In the genomic region with DNA sequence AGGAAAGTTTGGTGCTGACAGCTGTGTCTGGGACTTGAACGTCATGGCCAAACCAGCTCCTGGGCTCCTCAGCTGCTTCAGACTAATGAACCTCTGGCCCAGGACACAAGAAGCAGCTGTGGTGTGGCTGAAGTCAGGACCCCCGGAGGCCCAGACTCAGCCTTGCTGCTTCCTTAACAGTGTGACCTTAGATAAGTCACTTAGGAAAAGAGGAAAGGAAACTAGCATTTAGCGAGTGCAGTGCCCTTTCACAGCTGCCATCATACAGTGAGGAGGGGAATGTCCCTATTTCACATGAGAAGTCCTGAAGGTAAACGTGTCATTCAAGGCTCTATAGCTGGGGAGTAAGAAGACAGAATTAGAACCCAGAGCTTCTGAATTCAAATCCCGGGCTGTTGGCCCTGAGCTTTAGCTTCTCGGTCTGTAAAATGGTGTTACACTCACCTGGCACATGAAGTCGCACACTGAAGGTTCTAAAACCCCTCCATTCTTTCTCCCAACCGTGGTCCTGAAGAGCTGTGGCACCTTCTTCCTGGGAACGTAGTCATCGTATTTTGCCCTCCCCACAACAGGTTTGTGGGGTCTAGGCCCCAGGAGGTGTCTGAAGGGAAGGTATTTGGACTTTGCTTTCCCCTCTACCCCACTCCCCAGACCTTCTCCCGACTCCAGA, we compare ENCODE assay signal across 9 cellular contexts. TPM values are rescaled to one million over a fixed set of nuclear protein-coding genes. Genes with fewer than 3 reads are reported as not detected.
DNase-seq lines count a peak whose midpoint lies in the region; ATAC-seq, FAIRE-seq and TF ChIP-seq lines count a peak whose summit lies in the region.
"Had no signal": no experiment of that assay in that cellular context is flagged by ENCODE, and none has a peak within 500 bp of the region (broad histone marks: within the 10 kb centered on the region; RNA-seq: fewer than 3 reads in every experiment).

No MANE protein-coding gene starts in this region.

- DNase-seq in GM10266 (ENCODE audit: extremely low spot score) = peak; percentile 67
- DNase-seq in KBM-7 = peak; percentile 14
- peak; percentile 40 for DNase-seq in endothelial cell of umbilical vein (ENCODE audit: low read depth, low spot score)
- DNase-seq in posterior vena cava (ENCODE audit: low spot score) = peak; percentile 61
- no peak for DNase-seq in activated CD4-positive, alpha-beta memory T cell treated with anti-CD3 and anti-CD28 coated beads for 36 hours
- DNase-seq: effector CD4-positive, alpha-beta T cell had no signal

- intact Hi-C loops in endothelial cell of umbilical vein (cut with micrococcal nuclease) (no loop called here), posterior vena cava (cut with DNase I) (loop anchor here (5.0 kb wide), 2 partner anchors 33 to 38 kb away; no protein-coding TSS in a partner anchor)
- intact Hi-C loops in activated CD4-positive, alpha-beta memory T cell treated with anti-CD3 and anti-CD28 coated beads for 36 hours (cut with micrococcal nuclease) = loop anchor here (5.0 kb wide), 1 partner anchor 53 kb away; no protein-coding TSS in a partner anchor

- CTCF ChIA-PET in endothelial cell of umbilical vein (lab: Charles Lee) = interaction anchor here (0.9 to 3.8 kb wide), 8 partner anchors 11 to 182 kb away, joined by 3 to 12 read pairs (median 4); a partner anchor contains a TSS
- CTCF ChIA-PET in activated CD4-positive, alpha-beta memory T cell treated with anti-CD3 and anti-CD28 coated beads for 36 hours (lab: Charles Lee) = interaction anchor here (1.1 to 5.6 kb wide), 9 partner anchors 11 to 182 kb away, joined by 3 to 90 read pairs (median 5); a partner anchor contains a TSS

- no peaks in the 10 kb centered on the region for H3K9me3 ChIP-seq in endothelial cell of umbilical vein (replicated peaks; ENCODE audit: control insufficient read depth, insufficient read depth, low read length)

- no peaks in the 10 kb centered on the region for H3K36me3 Mint-ChIP-seq in activated CD4-positive, alpha-beta memory T cell treated with anti-CD3 and anti-CD28 coated beads for 36 hours

- no peaks in the 10 kb centered on the region for H3K79me2 ChIP-seq in endothelial cell of umbilical vein (ENCODE audit: control insufficient read depth, insufficient read depth, low read length)

- ATAC-seq in HG02840 (IDR thresholded peaks at IDR 0.05; ENCODE audit: low FRiP score, unreplicated experiment) (no peak), GM18517 (IDR thresholded peaks at IDR 0.05; ENCODE audit: unreplicated experiment) (no peak), GM19328 (IDR thresholded peaks at IDR 0.05; ENCODE audit: unreplicated experiment) (no peak)

- H3K27ac ChIP-seq in endothelial cell of umbilical vein (ENCODE audit: insufficient read depth, low read depth, low read length) = no peak overlapping the region

- H3K27me3 ChIP-seq in endothelial cell of umbilical vein (ENCODE audit: control insufficient read depth in 2 of 2, insufficient read depth in 2 of 2, low read length in 2 of 2) = peaks cover 0 to 3% of the 10 kb centered on the region in 2 experiments

- POLR2A ChIA-PET in endothelial cell of umbilical vein (lab: Charles Lee) = interaction anchor here (1.2 kb wide), 1 partner anchor 13 kb away, joined by 3 read pairs; a partner anchor contains a TSS
- POLR2A ChIA-PET in activated CD4-positive, alpha-beta memory T cell treated with anti-CD3 and anti-CD28 coated beads for 36 hours (lab: Charles Lee) = interaction anchor here (2.1 kb wide), 1 partner anchor 13 kb away, joined by 6 read pairs; a partner anchor contains a TSS

- no peak overlapping the region for H3K9ac ChIP-seq in endothelial cell of umbilical vein (replicated peaks; ENCODE audit: extremely low read depth, insufficient read depth, low read length)

- H3K4me3 Mint-ChIP-seq in activated CD4-positive, alpha-beta memory T cell treated with anti-CD3 and anti-CD28 coated beads for 36 hours = no peak overlapping the region

- peaks cover 45% of the 10 kb centered on the region for H3K27me3 Mint-ChIP-seq in activated CD4-positive, alpha-beta memory T cell treated with anti-CD3 and anti-CD28 coated beads for 36 hours

- no peak overlapping the region for H3K27ac Mint-ChIP-seq in activated CD4-positive, alpha-beta memory T cell treated with anti-CD3 and anti-CD28 coated beads for 36 hours

- TF ChIP-seq CTCF in GM10266 (IDR thresholded peaks at IDR 0.05; ENCODE audit: control insufficient read depth, insufficient read depth, low read depth, missing control alignments) (no peak), endothelial cell of umbilical vein (IDR thresholded peaks at IDR 0.05; ENCODE audit: extremely low read depth in 1 of 2, insufficient read depth in 1 of 2, low read depth in 1 of 2, low read length in 2 of 2) (no peak)

- no peak for TF ChIP-seq POLR2A in endothelial cell of umbilical vein (IDR thresholded peaks at IDR 0.05; ENCODE audit: low read depth, low read length)

- H3K4me2 ChIP-seq in endothelial cell of umbilical vein (ENCODE audit: insufficient read depth, low read length) = peak overlapping the region; percentile 5

- no peak overlapping the region for H2AFZ ChIP-seq in endothelial cell of umbilical vein (ENCODE audit: low read depth, low read length)

- no TSS peak for BruUV-seq in endothelial cell of umbilical vein (replicated peaks; lab: Mats Ljungman, UMichigan)

- no peaks in the 10 kb centered on the region for H3K9me3 Mint-ChIP-seq in activated CD4-positive, alpha-beta memory T cell treated with anti-CD3 and anti-CD28 coated beads for 36 hours

- no peaks in the 10 kb centered on the region for H3K9me1 ChIP-seq in endothelial cell of umbilical vein (replicated peaks; ENCODE audit: control insufficient read depth, extremely low read depth, insufficient read depth, low read length)

- H4K20me1 ChIP-seq in endothelial cell of umbilical vein (replicated peaks; ENCODE audit: control insufficient read depth, extremely low read depth, insufficient read depth, low read length) = no peaks in the 10 kb centered on the region

- H3K4me1 ChIP-seq in endothelial cell of umbilical vein (ENCODE audit: control insufficient read depth, extremely low read depth, insufficient read depth, low read length) = peaks cover 39% of the 10 kb centered on the region

- in situ Hi-C loops in KBM-7 (cut with MboI; ENCODE audit: low pct_unique_long_range_greater_than_20kb, low sequenced_read_pairs) = no loop called here

- dilution Hi-C loops in endothelial cell of umbilical vein (cut with MboI; ENCODE audit: extremely low pct_ligation_motif_present, low sequenced_read_pairs) = no loop called here

- H3K36me3 ChIP-seq in endothelial cell of umbilical vein (ENCODE audit: control insufficient read depth in 2 of 2, extremely low read depth in 1 of 2, insufficient read depth in 2 of 2, low read length in 2 of 2) = no peaks in the 10 kb centered on the region

- peaks cover 5% of the 10 kb centered on the region for H3K4me1 Mint-ChIP-seq in activated CD4-positive, alpha-beta memory T cell treated with anti-CD3 and anti-CD28 coated beads for 36 hours (ENCODE audit: low read depth)

- FAIRE-seq in endothelial cell of umbilical vein (lab: Jason Lieb, UNC) = peak; percentile 28

- peak overlapping the region in 1 of 3 experiments; percentile 67 for H3K4me3 ChIP-seq in endothelial cell of umbilical vein (replicated peaks in 1 of 3; ENCODE audit: insufficient read depth in 1 of 3, low read depth in 1 of 3, low read length in 3 of 3)

RNA-seq across cellular contexts. Expression of a gene that starts 0.9 kb away (rescaled TPM):
- total RNA-seq in endothelial cell of umbilical vein = 71.0 and 106 TPM in 2 replicates
- 192 and 262 TPM in 2 replicates for polyA plus RNA-seq in endothelial cell of umbilical vein
- 115 and 122 TPM in 2 replicates for polyA plus RNA-seq in endothelial cell of umbilical vein (2011; cell fraction: cytosol; rRNA removed)
- polyA plus RNA-seq in endothelial cell of umbilical vein (2011; cell fraction: nucleus; rRNA removed) = 16.0 and 28.9 TPM in 2 replicates
- 26.8 and 43.4 TPM in 2 replicates for polyA plus RNA-seq in endothelial cell of umbilical vein (2012)
- polyA minus RNA-seq in endothelial cell of umbilical vein = 72.9 and 78.0 TPM in 2 replicates
- polyA minus RNA-seq in endothelial cell of umbilical vein (2011; cell fraction: cytosol; rRNA and poly(A)+ RNA removed) = not detected
- polyA minus RNA-seq in endothelial cell of umbilical vein (2011; cell fraction: nucleus; rRNA and poly(A)+ RNA removed) = 6.3 and 9.4 TPM in 2 replicates
- 10 to 100 TPM; 46.3 to 56.8 TPM for total RNA-seq in posterior vena cava
- total RNA-seq in activated CD4-positive, alpha-beta memory T cell treated with anti-CD3 and anti-CD28 coated beads for 36 hours = not detected

RNA-seq across cellular contexts. Expression of a gene that starts 13.1 kb away (rescaled TPM):
- total RNA-seq in endothelial cell of umbilical vein (45.0 and 47.1 TPM in 2 replicates), posterior vena cava (10 to 100 TPM; 25.9 to 35.1 TPM)
- 86.8 and 107 TPM in 2 replicates for polyA plus RNA-seq in endothelial cell of umbilical vein
- polyA plus RNA-seq in endothelial cell of umbilical vein (2011; cell fraction: cytosol; rRNA removed) = 89.2 and 95.6 TPM in 2 replicates
- 47.0 and 54.4 TPM in 2 replicates for polyA plus RNA-seq in endothelial cell of umbilical vein (2011; cell fraction: nucleus; rRNA removed)
- 47.5 and 51.4 TPM in 2 replicates for polyA plus RNA-seq in endothelial cell of umbilical vein (2012)
- polyA minus RNA-seq in endothelial cell of umbilical vein = 47.0 and 50.3 TPM in 2 replicates
- polyA minus RNA-seq in endothelial cell of umbilical vein (2011; cell fraction: cytosol; rRNA and poly(A)+ RNA removed) = 30.5 TPM
- 16.3 and 21.8 TPM in 2 replicates for polyA minus RNA-seq in endothelial cell of umbilical vein (2011; cell fraction: nucleus; rRNA and poly(A)+ RNA removed)
- 10 to 100 TPM; 57.5 to 58.6 TPM for total RNA-seq in activated CD4-positive, alpha-beta memory T cell treated with anti-CD3 and anti-CD28 coated beads for 36 hours

RNA-seq across cellular contexts. Expression of a gene that starts 15.3 kb away (rescaled TPM):
- total RNA-seq in endothelial cell of umbilical vein (29.8 and 31.4 TPM in 2 replicates), posterior vena cava (10 to 100 TPM; 50.2 to 53.5 TPM)
- polyA plus RNA-seq in endothelial cell of umbilical vein = 27.8 and 33.7 TPM in 2 replicates
- polyA plus RNA-seq in endothelial cell of umbilical vein (2011; cell fraction: cytosol; rRNA removed) = 15.5 and 23.0 TPM in 2 replicates
- polyA plus RNA-seq in endothelial cell of umbilical vein (2011; cell fraction: nucleus; rRNA removed) = 192 and 202 TPM in 2 replicates
- 14.4 and 16.5 TPM in 2 replicates for polyA plus RNA-seq in endothelial cell of umbilical vein (2012)
- polyA minus RNA-seq in endothelial cell of umbilical vein = 40.4 and 52.0 TPM in 2 replicates
- polyA minus RNA-seq in endothelial cell of umbilical vein (2011; cell fraction: cytosol; rRNA and poly(A)+ RNA removed) = 10.0 TPM
- polyA minus RNA-seq in endothelial cell of umbilical vein (2011; cell fraction: nucleus; rRNA and poly(A)+ RNA removed) = 57.9 and 86.4 TPM in 2 replicates
- total RNA-seq in activated CD4-positive, alpha-beta memory T cell treated with anti-CD3 and anti-CD28 coated beads for 36 hours = 10 to 100 TPM; 29.7 to 33.9 TPM

RNA-seq across cellular contexts. Expression of a gene that starts 20.3 kb away (rescaled TPM):
- total RNA-seq in endothelial cell of umbilical vein (1.9 TPM in 2 replicates), posterior vena cava (under 1 TPM in 1 of 2 donors, not detected in 1; 0.05 TPM)
- polyA plus RNA-seq in endothelial cell of umbilical vein = 0.48 and 0.84 TPM in 2 replicates
- polyA plus RNA-seq in endothelial cell of umbilical vein (2011; cell fraction: cytosol; rRNA removed) = 0.58 and 0.75 TPM in 2 replicates
- 3.7 and 4.0 TPM in 2 replicates for polyA plus RNA-seq in endothelial cell of umbilical vein (2011; cell fraction: nucleus; rRNA removed)
- 0.60 and 1.7 TPM in 2 replicates for polyA plus RNA-seq in endothelial cell of umbilical vein (2012)
- 1.1 and 1.5 TPM in 2 replicates for polyA minus RNA-seq in endothelial cell of umbilical vein
- polyA minus RNA-seq in endothelial cell of umbilical vein (2011; cell fraction: cytosol; rRNA and poly(A)+ RNA removed) = 1.0 TPM
- 0.63 and 3.1 TPM in 2 replicates for polyA minus RNA-seq in endothelial cell of umbilical vein (2011; cell fraction: nucleus; rRNA and poly(A)+ RNA removed)
- total RNA-seq in activated CD4-positive, alpha-beta memory T cell treated with anti-CD3 and anti-CD28 coated beads for 36 hours = under 1 TPM; 0.10 to 0.15 TPM

RNA-seq across cellular contexts. Expression of a gene that starts 38.4 kb away (rescaled TPM):
- total RNA-seq in endothelial cell of umbilical vein = 56.6 and 57.5 TPM in 2 replicates
- 126 and 139 TPM in 2 replicates for polyA plus RNA-seq in endothelial cell of umbilical vein
- polyA plus RNA-seq in endothelial cell of umbilical vein (2011; cell fraction: cytosol; rRNA removed) = 118 and 121 TPM in 2 replicates
- 34.4 and 38.4 TPM in 2 replicates for polyA plus RNA-seq in endothelial cell of umbilical vein (2011; cell fraction: nucleus; rRNA removed)
- polyA plus RNA-seq in endothelial cell of umbilical vein (2012) = 102 and 105 TPM in 2 replicates
- 45.6 and 56.9 TPM in 2 replicates for polyA minus RNA-seq in endothelial cell of umbilical vein
- 29.8 TPM for polyA minus RNA-seq in endothelial cell of umbilical vein (2011; cell fraction: cytosol; rRNA and poly(A)+ RNA removed)
- polyA minus RNA-seq in endothelial cell of umbilical vein (2011; cell fraction: nucleus; rRNA and poly(A)+ RNA removed) = 11.0 and 16.0 TPM in 2 replicates
- 10 to 100 TPM; 37.5 to 41.1 TPM for total RNA-seq in posterior vena cava
- total RNA-seq in activated CD4-positive, alpha-beta memory T cell treated with anti-CD3 and anti-CD28 coated beads for 36 hours = 10 to 100 TPM; 31.8 to 36.6 TPM

Comparison
In these comparisons a context has a peak if more than half of its experiments do, and no peak if none do; other contexts are left out.
1. RNA of a gene that starts 0.9 kb away (total RNA-seq): 71.0 to 106 TPM in endothelial cell of umbilical vein and 46.3 to 56.8 TPM in posterior vena cava; not detected in activated CD4-positive, alpha-beta memory T cell treated with anti-CD3 and anti-CD28 coated beads for 36 hours; every median in the first group is over 10 times any median in the second.